In the genomic region with DNA sequence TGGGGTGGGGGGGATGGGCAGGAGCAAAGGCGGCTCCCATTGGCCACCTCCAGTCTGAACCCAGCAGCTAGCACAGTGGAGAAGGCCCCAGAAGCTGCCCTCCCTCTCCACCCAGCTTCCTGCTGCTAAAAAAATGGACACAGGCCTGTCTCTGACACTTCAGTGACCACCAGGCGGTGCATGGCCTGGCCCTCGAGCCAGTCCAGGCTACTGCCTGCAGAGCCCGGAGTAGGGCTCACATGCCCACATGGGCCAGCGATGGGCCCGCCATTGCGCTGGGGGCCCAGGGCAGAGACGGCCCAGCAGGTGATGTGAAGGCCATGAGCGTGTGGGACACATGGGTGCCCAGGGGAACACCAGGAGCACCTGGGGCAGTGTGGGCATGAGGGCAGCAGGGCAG, we compare ENCODE assay signal across 20 cellular contexts. TPM values are rescaled to one million over a fixed set of nuclear protein-coding genes. Genes with fewer than 3 reads are reported as not detected.
A peak's percentile ranks its signal among the peaks of the same experiment; 100 is the strongest.
DNase-seq lines count a peak whose midpoint lies in the region; ATAC-seq, FAIRE-seq and TF ChIP-seq lines count a peak whose summit lies in the region.
"Had no signal": no experiment of that assay in that cellular context is flagged by ENCODE, and none has a peak within 500 bp of the region (broad histone marks: within the 10 kb centered on the region; RNA-seq: fewer than 3 reads in every experiment).

No MANE protein-coding gene starts in this region.

- FAIRE-seq in kidney (lab: Jason Lieb, UNC): no peak
- FAIRE-seq: GM19239 had no signal

- peaks cover 43% of the 10 kb centered on the region for H3K4me1 Mint-ChIP-seq in type B pancreatic cell (ENCODE audit: unreplicated experiment)
- H3K4me1 Mint-ChIP-seq in T-helper 17 cell: no peaks in the 10 kb centered on the region

- DNase-seq in left ventricle myocardium inferior: no peak
- no peak for DNase-seq in Right ventricle myocardium superior
- DNase-seq in WERI-Rb-1: no peak
- peak; percentile 54 for DNase-seq in kidney
- no peak for DNase-seq in type B pancreatic cell (ENCODE audit: extremely low spot score, unreplicated experiment)
- no peak for DNase-seq in Peyer's patch
- no peak for DNase-seq in T-helper 17 cell
- DNase-seq: DMS153, EL, H9, MG63, NCI-H1092, NCI-H2081 treated with DMSO at 0.1 percent for 48 hours, NCI-H510A treated with DMSO at 0.1 percent for 48 hours, PC-9, SHP77 treated with DMSO at 0.1 percent for 48 hours had no signal

- H3K27me3 ChIP-seq in left ventricle myocardium inferior (ENCODE audit: low read depth) (no peaks in the 10 kb centered on the region), WERI-Rb-1 (ENCODE audit: insufficient read depth, low read depth, severe bottlenecking) (no peaks in the 10 kb centered on the region), Peyer's patch (no peaks in the 10 kb centered on the region)
- H3K27me3 ChIP-seq: MG63 had no signal

- H3K27ac ChIP-seq in left ventricle myocardium inferior (replicated peaks): no peak overlapping the region
- no peak overlapping the region for H3K27ac ChIP-seq in WERI-Rb-1
- H3K27ac ChIP-seq in kidney (ENCODE audit: low read depth in 2 of 2, low read length in 2 of 2): no peak overlapping the region
- no peak overlapping the region for H3K27ac ChIP-seq in Peyer's patch
- H3K27ac ChIP-seq: C4-2B, KMS-11, PC-9 had no signal

- H3K36me3 ChIP-seq in left ventricle myocardium inferior: no peaks in the 10 kb centered on the region
- H3K36me3 ChIP-seq in WERI-Rb-1: no peaks in the 10 kb centered on the region
- no peaks in the 10 kb centered on the region for H3K36me3 ChIP-seq in kidney (ENCODE audit: control insufficient read depth in 1 of 2, insufficient read depth in 2 of 2, low read length in 2 of 2)
- no peaks in the 10 kb centered on the region for H3K36me3 ChIP-seq in Peyer's patch
- H3K36me3 ChIP-seq: MG63 had no signal

- H3K9me3 Mint-ChIP-seq in type B pancreatic cell: no peaks in the 10 kb centered on the region

- no peak overlapping the region for H3K27ac Mint-ChIP-seq in type B pancreatic cell
- no peak overlapping the region for H3K27ac Mint-ChIP-seq in T-helper 17 cell
- H3K27ac Mint-ChIP-seq: H9 had no signal

- H3K9me3 ChIP-seq in left ventricle myocardium inferior (replicated peaks) (no peaks in the 10 kb centered on the region), WERI-Rb-1 (ENCODE audit: severe bottlenecking) (no peaks in the 10 kb centered on the region), kidney (ENCODE audit: control insufficient read depth in 1 of 2, low read length in 2 of 2) (no peaks in the 10 kb centered on the region), Peyer's patch (no peaks in the 10 kb centered on the region), T-helper 17 cell (ENCODE audit: control insufficient read depth, low read length, poor library complexity, severe bottlenecking) (no peaks in the 10 kb centered on the region)
- H3K9me3 ChIP-seq: MG63 had no signal

- TF ChIP-seq POLR2A in Peyer's patch (IDR thresholded peaks at IDR 0.05): no peak

- H3K4me3 Mint-ChIP-seq in type B pancreatic cell (no peak overlapping the region), T-helper 17 cell (no peak overlapping the region)
- H3K4me3 Mint-ChIP-seq: H9 had no signal

- peaks cover 3% of the 10 kb centered on the region for H3K27me3 Mint-ChIP-seq in type B pancreatic cell
- peaks cover 15% of the 10 kb centered on the region for H3K27me3 Mint-ChIP-seq in T-helper 17 cell

- H3K36me3 Mint-ChIP-seq in type B pancreatic cell (no peaks in the 10 kb centered on the region), T-helper 17 cell (ENCODE audit: low read depth) (no peaks in the 10 kb centered on the region)

- intact Hi-C loops in left ventricle myocardium inferior (cut with micrococcal nuclease): no loop called here
- intact Hi-C loops in Right ventricle myocardium superior (cut with DNase I): no loop called here
- intact Hi-C loops in kidney (cut with DNase I): no loop called here

- no peak overlapping the region for H3K4me3 ChIP-seq in left ventricle myocardium inferior
- H3K4me3 ChIP-seq in WERI-Rb-1 (ENCODE audit: low read depth, low read length): no peak overlapping the region
- H3K4me3 ChIP-seq in kidney (ENCODE audit: low read length in 2 of 2): no peak overlapping the region
- H3K4me3 ChIP-seq in Peyer's patch: no peak overlapping the region
- H3K4me3 ChIP-seq: MG63, PC-9 had no signal

- peaks cover 15% of the 10 kb centered on the region for H3K4me1 ChIP-seq in left ventricle myocardium inferior
- H3K4me1 ChIP-seq in kidney (ENCODE audit: control insufficient read depth in 1 of 2, insufficient read depth in 1 of 2, low read depth in 1 of 2, low read length in 2 of 2): peaks cover 8 to 10% of the 10 kb centered on the region in 2 donors
- H3K4me1 ChIP-seq in Peyer's patch: peaks cover 0 to 9% (median 2%) of the 10 kb centered on the region in 4 donors

- TF ChIP-seq CTCF in left ventricle myocardium inferior (IDR thresholded peaks at IDR 0.05; ENCODE audit: borderline replicate concordance) (peak; percentile 10), WERI-Rb-1 (IDR thresholded peaks at IDR 0.05; ENCODE audit: low read depth, low read length) (0 out of 2 replicates have a peak, but pooled peaks have one; percentile 2), kidney (IDR thresholded peaks at IDR 0.05; ENCODE audit: borderline replicate concordance, extremely low read depth, insufficient read depth) (no peak), type B pancreatic cell (conservative IDR thresholded peaks at IDR 0.05) (peak; percentile 52), Peyer's patch (IDR thresholded peaks at IDR 0.05) (no peak)

- no peak overlapping the region for H3K9ac ChIP-seq in kidney (ENCODE audit: low read length in 2 of 2)
- H3K9ac ChIP-seq: KMS-11 had no signal

- ATAC-seq in Right ventricle myocardium superior (ENCODE audit: poor library complexity) (no peak), HG03039 (IDR thresholded peaks at IDR 0.05; ENCODE audit: unreplicated experiment) (no peak), T-helper 17 cell (no peak)

RNA-seq across cellular contexts. Expression of a gene that starts 52.1 kb away (rescaled TPM):
- total RNA-seq in left ventricle myocardium inferior (17.6 TPM), Right ventricle myocardium superior (16.8 TPM), kidney (77.2 TPM), type B pancreatic cell (ENCODE audit: low replicate concordance) (36.5 and 53.1 TPM in 2 replicates), Peyer's patch (10 to 100 TPM; 38.2 to 95.7 (median 53.8) TPM), T-helper 17 cell (10 to 100 TPM; 31.7 to 37.5 TPM)
- polyA plus RNA-seq in kidney (ENCODE audit: insufficient read depth, low read depth, low replicate concordance): 6.5 TPM

Comparison
In these comparisons a context has a peak if more than half of its experiments do, and no peak if none do; other contexts are left out.
1. CTCF ChIP-seq: peak in left ventricle myocardium inferior (single experiment), WERI-Rb-1 (single experiment) and type B pancreatic cell (single experiment); none in kidney (single experiment) and Peyer's patch (0 of 6).